In genomic region chr13:27665333-27665732, GRCh38 we compare ENCODE assay signal across 1 cellular context.
TF ChIP-seq lines count a peak whose summit lies in the region.

No MANE protein-coding gene starts in this region.

TF ChIP-seq in H1, 55 proteins besides CTCF, POLR2A, EP300 and RAD21:
- TF ChIP-seq SIN3A (conservative IDR thresholded peaks at IDR 0.05 in 1 of 2, IDR thresholded peaks at IDR 0.05 in 1 of 2; ENCODE audit: low read depth in 1 of 2, low read length in 2 of 2), result no peak
- no peak for TF ChIP-seq CREB1 (IDR thresholded peaks at IDR 0.05)
- no peak for TF ChIP-seq YY1 (IDR thresholded peaks at IDR 0.05; ENCODE audit: low read depth, low read length)
- no peak for TF ChIP-seq SP4 (IDR thresholded peaks at IDR 0.05; ENCODE audit: low read length)
- no peak for TF ChIP-seq KDM4A (IDR thresholded peaks at IDR 0.05; ENCODE audit: low read depth, low read length, severe bottlenecking)
- TF ChIP-seq, protein P1, sequence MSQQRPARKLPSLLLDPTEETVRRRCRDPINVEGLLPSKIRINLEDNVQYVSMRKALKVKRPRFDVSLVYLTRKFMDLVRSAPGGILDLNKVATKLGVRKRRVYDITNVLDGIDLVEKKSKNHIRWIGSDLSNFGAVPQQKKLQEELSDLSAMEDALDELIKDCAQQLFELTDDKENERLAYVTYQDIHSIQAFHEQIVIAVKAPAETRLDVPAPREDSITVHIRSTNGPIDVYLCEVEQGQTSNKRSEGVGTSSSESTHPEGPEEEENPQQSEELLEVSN (IDR thresholded peaks at IDR 0.05), result no peak
- no peak for TF ChIP-seq BCL11A (IDR thresholded peaks at IDR 0.05; ENCODE audit: low read depth in 2 of 2, low read length in 2 of 2)
- TF ChIP-seq EGR1 (IDR thresholded peaks at IDR 0.05; ENCODE audit: borderline replicate concordance, low read depth, low read length), result no peak
- no peak for TF ChIP-seq CHD2 (IDR thresholded peaks at IDR 0.05; ENCODE audit: low read length)
- no peak for TF ChIP-seq SP1 (IDR thresholded peaks at IDR 0.05; ENCODE audit: low read depth, low read length)
- TF ChIP-seq CTBP2 (IDR thresholded peaks at IDR 0.05; ENCODE audit: borderline replicate concordance, insufficient read depth, insufficient read length, low read length), result no peak
- no peak for TF ChIP-seq GABPA (IDR thresholded peaks at IDR 0.05; ENCODE audit: borderline replicate concordance, insufficient read depth, low read length)
- TF ChIP-seq PHF8 (conservative IDR thresholded peaks at IDR 0.05; ENCODE audit: low read depth, low read length), result no peak
- no peak for TF ChIP-seq SRF (IDR thresholded peaks at IDR 0.05; ENCODE audit: low read depth, low read length)
- no peak for TF ChIP-seq JUND (IDR thresholded peaks at IDR 0.05; ENCODE audit: low read length)
- TF ChIP-seq FOSL1 (IDR thresholded peaks at IDR 0.05; ENCODE audit: insufficient read depth, low read depth, low read length), result no peak
- TF ChIP-seq SAP30 (IDR thresholded peaks at IDR 0.05; ENCODE audit: insufficient read depth, insufficient replicate concordance, low read length), result no peak
- no peak for TF ChIP-seq NANOG (IDR thresholded peaks at IDR 0.05; ENCODE audit: insufficient read depth, low read depth, low read length, poor library complexity, severe bottlenecking)
- TF ChIP-seq SIX5 (IDR thresholded peaks at IDR 0.05; ENCODE audit: low read depth, low read length), result no peak
TF ChIP-seq in H1: peak in this region for 0.
